Comparison of ENCODE assay signal across 21 cellular contexts in genomic region chr7:154474903-154475520, GRCh38.
"Had no signal": no experiment of that assay in that cellular context is flagged by ENCODE, and none has a peak within 500 bp of the region (broad histone marks: within the 10 kb centered on the region; RNA-seq: fewer than 3 reads in every experiment).

No MANE protein-coding gene starts in this region.

- H3K4me1 Mint-ChIP-seq: activated B cell treated with CpG ODN at 0.5 μM for 24 hours; activated naive CD8-positive, alpha-beta T cell treated with anti-CD3 and anti-CD28 coated beads for 36 hours; activated T-helper 17 cell treated with anti-CD3 and anti-CD28 coated beads, Interleukin-2, amount 50 U/mL, for 72 hours; nephron had no signal

- H3K27me3 ChIP-seq: cardiac muscle cell, foreskin keratinocyte, suprapubic skin, vagina had no signal

- H3K9me3 Mint-ChIP-seq: activated CD4-positive, alpha-beta memory T cell treated with anti-CD3 and anti-CD28 coated beads for 36 hours; activated naive CD8-positive, alpha-beta T cell treated with anti-CD3 and anti-CD28 coated beads for 36 hours; nephron had no signal

- H3K27ac ChIP-seq: cardiac muscle cell, epithelial cell of prostate, foreskin keratinocyte, suprapubic skin, vagina had no signal

- ATAC-seq: activated T-helper 17 cell treated with anti-CD3 and anti-CD28 coated beads, Interleukin-2, amount 50 U/mL, for 72 hours; foreskin keratinocyte; left lobe of liver; stimulated activated naive CD8-positive, alpha-beta T cell treated with anti-CD3 and anti-CD28 coated beads, Interleukin-15, Interleukin-2, amounts not matched to agents 100 U/mL and 50 U/mL, for 24 hours had no signal

- H3K9me3 ChIP-seq: suprapubic skin, vagina had no signal

- H3K4me3 Mint-ChIP-seq: activated B cell treated with CpG ODN at 0.5 μM for 24 hours; activated CD4-positive, alpha-beta memory T cell treated with anti-CD3 and anti-CD28 coated beads for 36 hours; activated naive CD8-positive, alpha-beta T cell treated with anti-CD3 and anti-CD28 coated beads for 36 hours; activated T-helper 17 cell treated with anti-CD3 and anti-CD28 coated beads, Interleukin-2, amount 50 U/mL, for 72 hours; nephron had no signal

- H3K27me3 Mint-ChIP-seq: activated B cell treated with CpG ODN at 0.5 μM for 24 hours; activated CD4-positive, alpha-beta memory T cell treated with anti-CD3 and anti-CD28 coated beads for 36 hours; activated naive CD8-positive, alpha-beta T cell treated with anti-CD3 and anti-CD28 coated beads for 36 hours; activated T-helper 17 cell treated with anti-CD3 and anti-CD28 coated beads, Interleukin-2, amount 50 U/mL, for 72 hours had no signal

- H3K4me3 ChIP-seq: cardiac muscle cell, lung, suprapubic skin, vagina had no signal

- DNase-seq: activated B cell treated with CpG ODN at 0.5 μM for 24 hours; activated CD4-positive, alpha-beta memory T cell treated with anti-CD3 and anti-CD28 coated beads for 36 hours; activated CD4-positive, alpha-beta T cell treated with anti-CD3 and anti-CD28 coated beads for 4 hours; activated naive CD4-positive, alpha-beta T cell; activated naive CD8-positive, alpha-beta T cell treated with anti-CD3 and anti-CD28 coated beads for 36 hours; amniotic stem cell; foreskin keratinocyte; islet precursor cell; occipital lobe; stimulated activated CD4-positive, alpha-beta T cell treated with anti-CD3 and anti-CD28 coated beads, Interleukin-2, amount 100 ng/mL, for 24 hours; stimulated activated naive CD8-positive, alpha-beta T cell treated with anti-CD3 and anti-CD28 coated beads, Interleukin-15, Interleukin-2, amounts not matched to agents 100 U/mL and 50 U/mL, for 24 hours; T-helper 9 cell; trophoblast cell had no signal

- H3K36me3 Mint-ChIP-seq: activated CD4-positive, alpha-beta memory T cell treated with anti-CD3 and anti-CD28 coated beads for 36 hours; activated naive CD8-positive, alpha-beta T cell treated with anti-CD3 and anti-CD28 coated beads for 36 hours had no signal

- H3K27ac Mint-ChIP-seq: activated B cell treated with CpG ODN at 0.5 μM for 24 hours; activated CD4-positive, alpha-beta memory T cell treated with anti-CD3 and anti-CD28 coated beads for 36 hours; activated naive CD8-positive, alpha-beta T cell treated with anti-CD3 and anti-CD28 coated beads for 36 hours; activated T-helper 17 cell treated with anti-CD3 and anti-CD28 coated beads, Interleukin-2, amount 50 U/mL, for 72 hours; nephron had no signal

- H3K4me1 ChIP-seq: foreskin keratinocyte, suprapubic skin, vagina had no signal

- H3K36me3 ChIP-seq: cardiac muscle cell, suprapubic skin, vagina had no signal
